In genomic region chr3:45080824-45081223, GRCh38 we compare ENCODE assay signal across 18 cellular contexts. TPM values are rescaled to one million over a fixed set of nuclear protein-coding genes. Genes with fewer than 3 reads are reported as not detected.
DNase-seq lines count a peak whose midpoint lies in the region; ATAC-seq, FAIRE-seq and TF ChIP-seq lines count a peak whose summit lies in the region.
"Had no signal": no experiment of that assay in that cellular context is flagged by ENCODE, and none has a peak within 500 bp of the region (broad histone marks: within the 10 kb centered on the region; RNA-seq: fewer than 3 reads in every experiment).

No MANE protein-coding gene starts in this region.

- CTCF ChIA-PET in MCF 10A (lab: Yijun Ruan, JAX) (no interaction called here), mammary epithelial cell (lab: Charles Lee; ENCODE audit: low non-redundant PET) (no interaction called here), K562 (lab: Yijun Ruan, JAX; ENCODE audit: low intra/inter-chr PET ratio) (no interaction called here)

- TF ChIP-seq EP300 in K562 (IDR thresholded peaks at IDR 0.05; ENCODE audit: low read length): no peak

- H3K27me3 Mint-ChIP-seq in MCF 10A (ENCODE audit: insufficient read depth, unreplicated experiment): no peaks in the 10 kb centered on the region

- H3K4me2 ChIP-seq in mammary epithelial cell (ENCODE audit: insufficient read depth, low read depth, low read length) (no peak overlapping the region), K562 (ENCODE audit: insufficient read depth, low read length) (no peak overlapping the region)
- H3K4me2 ChIP-seq: GM23338 had no signal

- H3K79me2 ChIP-seq in mammary epithelial cell (ENCODE audit: insufficient read depth, low read length) (peaks cover 19% of the 10 kb centered on the region), K562 (ENCODE audit: control insufficient read depth, insufficient read depth, low read length) (peaks cover 15% of the 10 kb centered on the region; the same call in 1 of the 3 replicates)

- intact Hi-C loops in MCF 10A (cut with micrococcal nuclease): no loop called here
- intact Hi-C loops in mammary epithelial cell (cut with micrococcal nuclease): no loop called here
- intact Hi-C loops in K562 (cut with micrococcal nuclease): no loop called here
- intact Hi-C loops in right lobe of liver (cut with DNase I): no loop called here
- intact Hi-C loops in tibial artery (cut with DNase I; ENCODE audit: low total_unique reads): no loop called here
- intact Hi-C loops in heart right ventricle (cut with DNase I): no loop called here

- peaks cover 6% of the 10 kb centered on the region for H3K4me1 Mint-ChIP-seq in MCF 10A (ENCODE audit: insufficient read depth, unreplicated experiment)
- H3K4me1 Mint-ChIP-seq: B cell, GM23338 had no signal

- FAIRE-seq in K562 (lab: Jason Lieb, UNC): no peak
- FAIRE-seq: H54 had no signal

- no peak for ATAC-seq in K562
- ATAC-seq in right lobe of liver: peak in 3 of 4 donors; percentile 21 to 26 (median 23)
- ATAC-seq in heart right ventricle: no peak
- ATAC-seq: CD8-positive, alpha-beta T cell; GM23338 had no signal

- H3K27me3 ChIP-seq in mammary epithelial cell (ENCODE audit: insufficient read depth, low read length): no peaks in the 10 kb centered on the region
- no peaks in the 10 kb centered on the region for H3K27me3 ChIP-seq in K562 (ENCODE audit: control insufficient read depth in 2 of 2, insufficient read depth in 2 of 2, low read length in 2 of 2)
- H3K27me3 ChIP-seq in right lobe of liver: no peaks in the 10 kb centered on the region
- H3K27me3 ChIP-seq in tibial artery: no peaks in the 10 kb centered on the region
- no peaks in the 10 kb centered on the region for H3K27me3 ChIP-seq in heart right ventricle
- H3K27me3 ChIP-seq: BLaER1 treated with 17β-estradiol and CSF1 and Interleukin-3, amounts not matched to agents 10 nM and 100 nM had no signal

- no peak for DNase-seq in MCF 10A (ENCODE audit: unreplicated experiment)
- no peak for DNase-seq in mammary epithelial cell
- DNase-seq in K562 (ENCODE audit: extremely low read depth in 1 of 4, low spot score in 3 of 4): no peak
- DNase-seq in right lobe of liver: no peak
- DNase-seq in tibial artery: no peak
- DNase-seq in heart right ventricle: no peak
- no peak for DNase-seq in ureter (ENCODE audit: low spot score)
- DNase-seq: Calu3; CD8-positive, alpha-beta T cell; DMS79 treated with DMSO at 0.1 percent for 48 hours; GF-D8; HCEC 1CT; HFFc6 had no signal

- peak overlapping the region; percentile 23 for H3K27ac Mint-ChIP-seq in MCF 10A (ENCODE audit: low read depth, unreplicated experiment)
- H3K27ac Mint-ChIP-seq: B cell, GM23338, HFFc6 had no signal

- H4K20me1 ChIP-seq in mammary epithelial cell (ENCODE audit: insufficient read depth, low read length) (no peaks in the 10 kb centered on the region), K562 (replicated peaks; ENCODE audit: control insufficient read depth, insufficient read depth, low read length) (no peaks in the 10 kb centered on the region)

- H3K36me3 Mint-ChIP-seq in MCF 10A (ENCODE audit: insufficient read depth, unreplicated experiment): peaks cover 44% of the 10 kb centered on the region
- H3K36me3 Mint-ChIP-seq: CD8-positive, alpha-beta T cell had no signal

- POLR2A ChIA-PET in MCF 10A (lab: Yijun Ruan, JAX): interaction anchor here (1.1 kb wide), 1 partner anchor 26 kb away, joined by 3 read pairs; no protein-coding TSS in a partner anchor
- POLR2A ChIA-PET in K562 (lab: Yijun Ruan, JAX): interaction anchor here (1.2 to 1.4 kb wide), 2 partner anchors 9 to 12 kb away, joined by 4 to 7 read pairs; no protein-coding TSS in a partner anchor

- H3K36me3 ChIP-seq in mammary epithelial cell (ENCODE audit: insufficient read depth, low read length) (peaks cover 25% of the 10 kb centered on the region), K562 (ENCODE audit: control insufficient read depth, insufficient read depth, low read length) (peaks cover 8% of the 10 kb centered on the region; the same call in 2 of the 3 replicates), right lobe of liver (no peaks in the 10 kb centered on the region), tibial artery (peaks cover 0 to 8% (median 0%) of the 10 kb centered on the region in 3 donors), heart right ventricle (peaks cover 0 to 4% (median 0%) of the 10 kb centered on the region in 9 donors)

- H3K27ac ChIP-seq in mammary epithelial cell (ENCODE audit: insufficient read depth, low read depth, low read length): no peak overlapping the region
- no peak overlapping the region for H3K27ac ChIP-seq in K562 (ENCODE audit: extremely low read depth, low read depth, low read length)
- H3K27ac ChIP-seq in right lobe of liver: no peak overlapping the region
- no peak overlapping the region for H3K27ac ChIP-seq in tibial artery
- H3K27ac ChIP-seq in heart right ventricle: no peak overlapping the region

- in situ Hi-C loops in mammary epithelial cell (cut with MboI; ENCODE audit: low sequenced_read_pairs in 2 of 2): no loop called here
- in situ Hi-C loops in K562 (cut with MboI): no loop called here

- H3K4me3 ChIP-seq in mammary epithelial cell (replicated peaks in 1 of 3; ENCODE audit: insufficient read depth in 1 of 3, low read depth in 2 of 3, low read length in 3 of 3) (no peak overlapping the region), K562 (no peak overlapping the region), right lobe of liver (no peak overlapping the region), tibial artery (no peak overlapping the region), heart right ventricle (no peak overlapping the region)
- H3K4me3 ChIP-seq: GM23338 had no signal

- no peak overlapping the region for H3K4me3 Mint-ChIP-seq in MCF 10A (ENCODE audit: unreplicated experiment)
- H3K4me3 Mint-ChIP-seq: B cell; CD8-positive, alpha-beta T cell; GM23338; HFFc6 had no signal

- BruUV-seq in MCF 10A (replicated peaks; lab: Mats Ljungman, UMichigan) (no TSS peak), mammary epithelial cell (replicated peaks; lab: Mats Ljungman, UMichigan) (no TSS peak), K562 (replicated peaks; lab: Mats Ljungman, UMichigan) (no TSS peak)

- no peaks in the 10 kb centered on the region for H3K4me1 ChIP-seq in mammary epithelial cell (ENCODE audit: insufficient read depth, low read length)
- peaks cover 21 to 69% of the 10 kb centered on the region in 2 experiments; a peak in 4 of 5 replicates for H3K4me1 ChIP-seq in K562 (replicated peaks in 1 of 2; ENCODE audit: control insufficient read depth in 2 of 2, insufficient read depth in 2 of 2, low read length in 2 of 2)
- H3K4me1 ChIP-seq in right lobe of liver: no peaks in the 10 kb centered on the region
- H3K4me1 ChIP-seq in tibial artery: peaks cover 0 to 8% (median 0%) of the 10 kb centered on the region in 4 donors
- peaks cover 0 to 8% (median 0%) of the 10 kb centered on the region in 9 donors for H3K4me1 ChIP-seq in heart right ventricle

- H3K9me3 ChIP-seq in mammary epithelial cell (replicated peaks; ENCODE audit: insufficient read depth, low read length) (no peaks in the 10 kb centered on the region), K562 (replicated peaks; ENCODE audit: control insufficient read depth, insufficient read depth, low read depth, low read length) (no peaks in the 10 kb centered on the region), right lobe of liver (no peaks in the 10 kb centered on the region), tibial artery (no peaks in the 10 kb centered on the region), heart right ventricle (peaks cover 0 to 6% (median 0%) of the 10 kb centered on the region in 11 donors)

- H3K9ac ChIP-seq in mammary epithelial cell (ENCODE audit: insufficient read depth, low read length) (no peak overlapping the region), K562 (ENCODE audit: insufficient read depth in 1 of 2, low read depth in 2 of 2, low read length in 2 of 2) (peak overlapping the region in 1 of 2 experiments; percentile 57; a peak in 1 of 4 replicates)
- H3K9ac ChIP-seq: BLaER1 treated with 17β-estradiol and CSF1 and Interleukin-3, amounts not matched to agents 10 nM and 100 nM had no signal

- TF ChIP-seq CTCF in MCF 10A (IDR thresholded peaks at IDR 0.05; ENCODE audit: unreplicated experiment) (no peak), mammary epithelial cell (conservative IDR thresholded peaks at IDR 0.05 in 1 of 2, IDR thresholded peaks at IDR 0.05 in 1 of 2; ENCODE audit: extremely low read depth in 1 of 2, insufficient read depth in 1 of 2, low read depth in 1 of 2, low read length in 2 of 2) (no peak), K562 (IDR thresholded peaks at IDR 0.05 in 2 of 3, conservative IDR thresholded peaks at IDR 0.05 in 1 of 3; ENCODE audit: insufficient read depth in 2 of 3, low read depth in 1 of 3, low read length in 3 of 3) (no peak), right lobe of liver (IDR thresholded peaks at IDR 0.05) (no peak), tibial artery (IDR thresholded peaks at IDR 0.05) (no peak), heart right ventricle (IDR thresholded peaks at IDR 0.05) (no peak)

- TF ChIP-seq POLR2A in K562 (conservative IDR thresholded peaks at IDR 0.05) (no peak), right lobe of liver (IDR thresholded peaks at IDR 0.05) (no peak)

- dilution Hi-C loops in mammary epithelial cell (cut with HindIII; ENCODE audit: low sequenced_read_pairs): no loop called here

- WGBS in mammary epithelial cell (ENCODE audit: low coverage, missing lambda C conversion rate): 100% methylated on average over 1 of the region's 1 CpG
- WGBS in K562 (ENCODE audit: insufficient coverage, low coverage, missing lambda C conversion rate): 75% methylated on average over 1 of the region's 1 CpG
- 80% methylated on average over 1 of the region's 1 CpG for WGBS in right lobe of liver (ENCODE audit: insufficient coverage, low coverage, low lambda C conversion rate, missing lambda C conversion rate)
- WGBS in heart right ventricle, 2 donors: 85 to 89% methylated on average over 1 of the region's 1 CpG

- H3K9me1 ChIP-seq in K562 (ENCODE audit: control insufficient read depth, insufficient read depth, low read length): no peaks in the 10 kb centered on the region

- H2AFZ ChIP-seq in mammary epithelial cell (ENCODE audit: low read depth, low read length): no peak overlapping the region
- no peak overlapping the region for H2AFZ ChIP-seq in K562 (ENCODE audit: low read depth, low read length)
- H2AFZ ChIP-seq: GM23338 had no signal

- TF ChIP-seq RAD21 in K562 (CRISPR knock-in tag; conservative IDR thresholded peaks at IDR 0.05 in 1 of 2, IDR thresholded peaks at IDR 0.05 in 1 of 2): no peak

- no peaks in the 10 kb centered on the region for H3K9me3 Mint-ChIP-seq in MCF 10A (ENCODE audit: unreplicated experiment)
- H3K9me3 Mint-ChIP-seq: GM23338, HFFc6 had no signal

RNA-seq across cellular contexts. Expression of gene CLEC3B, which starts 54.7 kb away (rescaled TPM):
- total RNA-seq in MCF 10A (2022) (not detected in 2 replicates), mammary epithelial cell (under 1 TPM in 1 of 2 donors, not detected in 1; 0.33 TPM), K562 (2014; rRNA removed) (0.33 TPM in 1 of 2 replicates, not detected in the other), K562 (2014; rRNA removed; fragmentation: Illumina TruSeq; extraction: Trizol) (not detected in 2 replicates), K562 (2015; rRNA removed; fragmentation: Illumina TruSeq; extraction: Trizol) (not detected in 2 replicates), K562 (2021) (not detected in 2 replicates), right lobe of liver (10 to 100 TPM; 14.4 to 22.1 (median 19.6) TPM), heart right ventricle (10 to 100 TPM; 34.8 to 72.9 (median 54.3) TPM), ureter (58.9 TPM)
- polyA plus RNA-seq in mammary epithelial cell (0.11 TPM), K562 (2011; rRNA removed) (0.19 TPM in 1 of 2 replicates, not detected in the other), K562 (2014; fragmentation: Illumina TruSeq; extraction: Trizol) (not detected in 2 replicates), K562 (2014; fragmentation: Nextera tagmentation; extraction: Ambion mirVana) (not detected), K562 (2014; rRNA removed) (not detected in 2 replicates), heart right ventricle (100 to 1,000 TPM; 179 to 355 TPM)
- not detected for polyA minus RNA-seq in mammary epithelial cell
- total RNA-seq in K562 (2011; cell fraction: chromatin; rRNA removed; ENCODE audit: low replicate concordance): not detected in 2 replicates
- total RNA-seq in K562 (2011; cell fraction: nucleolus; rRNA removed): 0.33 TPM in 1 of 2 replicates, not detected in the other
- not detected in 2 replicates for total RNA-seq in K562 (2011; cell fraction: nucleoplasm; rRNA removed)
- polyA plus RNA-seq in K562 (2011; cell fraction: cytosol; rRNA removed): 0.27 TPM in 1 of 2 replicates, not detected in the other
- 0.41 and 0.52 TPM in 2 replicates for polyA plus RNA-seq in K562 (2011; cell fraction: nucleus; rRNA removed)
- 0.19 TPM in 1 of 2 replicates, not detected in the other for polyA plus RNA-seq in K562 (2012)
- polyA minus RNA-seq in K562 (2011; rRNA and poly(A)+ RNA removed): not detected in 2 replicates
- polyA minus RNA-seq in K562 (2011; cell fraction: cytosol; rRNA and poly(A)+ RNA removed): not detected in 2 replicates
- polyA minus RNA-seq in K562 (2011; cell fraction: nucleus; rRNA and poly(A)+ RNA removed): 0.54 TPM in 1 of 2 replicates, not detected in the other
- total RNA-seq: A172, B cell, Calu3, GM23338 had no signal
- polyA plus RNA-seq: GM23338 had no signal

Comparison
In these comparisons a context has a peak if more than half of its experiments do, and no peak if none do; other contexts are left out.
1. ATAC-seq: peak in right lobe of liver (3 of 4); none in K562 (single experiment) and heart right ventricle (0 of 8).
2. RNA of gene CLEC3B, which starts 54.7 kb away (total RNA-seq): 58.9 TPM in ureter (single experiment), 34.8 to 72.9 TPM in heart right ventricle and 14.4 to 22.1 TPM in right lobe of liver; 0.33 TPM in mammary epithelial cell, not detected in MCF 10A and 0.33 TPM in K562; every median in the first group is over 10 times any median in the second.